ENCODE assay signal across 8 cellular contexts in genomic region chr19:8423821-8424223, GRCh38. TPM values are rescaled to one million over a fixed set of nuclear protein-coding genes. Genes with fewer than 3 reads are reported as not detected.
DNase-seq lines count a peak whose midpoint lies in the region; ATAC-seq and TF ChIP-seq lines count a peak whose summit lies in the region.

No MANE protein-coding gene starts in this region.

- TF ChIP-seq CTCF in IMR-90 (conservative IDR thresholded peaks at IDR 0.05; ENCODE audit: low read depth, low read length) (no peak), right atrium auricular region (IDR thresholded peaks at IDR 0.05) (no peak), gastrocnemius medialis (IDR thresholded peaks at IDR 0.05 in 4 of 5, conservative IDR thresholded peaks at IDR 0.05 in 1 of 5) (no peak)

- WGBS in IMR-90 (ENCODE audit: extremely low coverage in 2 of 2, insufficient read length in 1 of 2), 2 experiments = 0% methylated on average over 3 of the region's 9 CpGs; no CpG with 5 or more reads in 1 of the 2 experiments

- peaks cover 0 to 7% of the 10 kb centered on the region in 2 experiments; a peak in 2 of 4 replicates for H3K79me1 ChIP-seq in IMR-90 (ENCODE audit: low read depth in 1 of 2, low read length in 2 of 2)

- intact Hi-C loops in IMR-90 (cut with micrococcal nuclease) (loop anchor here (2.0 kb wide), 1 partner anchor 21 kb away; the partner anchor contains the start of gene HNRNPM), gastrocnemius medialis (cut with DNase I; ENCODE audit: low total_unique reads) (no loop called here)

- peak overlapping the region in 1 of 2 experiments; percentile 60; a peak in 1 of 4 replicates for H4K8ac ChIP-seq in IMR-90 (ENCODE audit: low read depth in 2 of 2, low read length in 2 of 2)

- H3K4me3 ChIP-seq in IMR-90 (ENCODE audit: insufficient read depth, low read depth, low read length) = no peak overlapping the region
- H3K4me3 ChIP-seq in right atrium auricular region = peak overlapping the region in 1 of 2 donors; percentile 22
- peak overlapping the region in 2 of 4 donors; percentile 3 to 17 for H3K4me3 ChIP-seq in gastrocnemius medialis

- H2AFZ ChIP-seq in IMR-90 (replicated peaks; ENCODE audit: low read length, poor library complexity) = peak overlapping the region; percentile 47

- peak overlapping the region; percentile 20; the same call in 1 of the 2 replicates for H3K4me2 ChIP-seq in IMR-90 (ENCODE audit: low read depth, low read length)

- H2AK5ac ChIP-seq in IMR-90 (ENCODE audit: low read depth, low read length) = peak overlapping the region; percentile 10; the same call in 1 of the 2 replicates

- H3K27me3 ChIP-seq in IMR-90 (ENCODE audit: control insufficient read depth, insufficient read depth, low read length) (no peaks in the 10 kb centered on the region), right atrium auricular region (no peaks in the 10 kb centered on the region), gastrocnemius medialis (no peaks in the 10 kb centered on the region)

- CTCF ChIA-PET in IMR-90 (lab: Yijun Ruan, JAX) = interaction anchor here (0.6 to 1.0 kb wide), 3 partner anchors 11 to 70 kb away, joined by 3 read pairs; partner anchors contain the start of gene MARCHF2

- no peak for TF ChIP-seq RAD21 in IMR-90 (IDR thresholded peaks at IDR 0.05; ENCODE audit: low read length)

- peak overlapping the region; percentile 23; the same call in 1 of the 2 replicates for H3K27ac ChIP-seq in IMR-90 (ENCODE audit: insufficient read depth, low read length)
- H3K27ac ChIP-seq in right atrium auricular region = peak overlapping the region; percentile 81
- peak overlapping the region; percentile 74 to 78 (median 75) for H3K27ac ChIP-seq in gastrocnemius medialis

- in situ Hi-C loops in IMR-90 (cut with MboI; ENCODE audit: low sequenced_read_pairs) (no loop called here), gastrocnemius medialis (cut with MboI; ENCODE audit: low sequenced_read_pairs in 4 of 4) (no loop called here)

- H4K91ac ChIP-seq in IMR-90 (ENCODE audit: insufficient read depth, low read depth, low read length) = no peak overlapping the region

- ATAC-seq in IMR-90 (ENCODE audit: low read depth) (peak; percentile 100), gastrocnemius medialis (peak; percentile 98), GM21576 (IDR thresholded peaks at IDR 0.05; ENCODE audit: unreplicated experiment) (no peak), GM21447 (IDR thresholded peaks at IDR 0.05; ENCODE audit: unreplicated experiment) (no peak)

- H3K18ac ChIP-seq in IMR-90 (ENCODE audit: low read depth, low read length) = no peak overlapping the region

- BruUV-seq in IMR-90 (replicated peaks; lab: Mats Ljungman, UMichigan) = no TSS peak

- H4K5ac ChIP-seq in IMR-90 (ENCODE audit: low read depth, low read length) = 0 out of 2 replicates have a peak overlapping the region, but pooled peaks have one; percentile 6

- no peaks in the 10 kb centered on the region for H4K20me1 ChIP-seq in IMR-90 (ENCODE audit: insufficient read depth, low read length)

- no peak overlapping the region for H3K9ac ChIP-seq in IMR-90 (ENCODE audit: low read depth, low read length)

- 0 out of 2 replicates have a peak overlapping the region, but pooled peaks have one; percentile 21 for H2BK20ac ChIP-seq in IMR-90 (ENCODE audit: low read depth, low read length)

- POLR2A ChIA-PET in IMR-90 (lab: Charles Lee; ENCODE audit: unreplicated experiment) = interaction anchor here (0.6 kb wide), 2 partner anchors 38 to 67 kb away, joined by 7 to 10 read pairs; no protein-coding TSS in a partner anchor

- peak overlapping the region; percentile 62 for H3K4ac ChIP-seq in IMR-90 (ENCODE audit: low read depth, low read length)

- no peaks in the 10 kb centered on the region for H3K9me3 ChIP-seq in IMR-90 (ENCODE audit: control insufficient read depth, insufficient read depth, low read length)
- no peaks in the 10 kb centered on the region for H3K9me3 ChIP-seq in right atrium auricular region
- no peaks in the 10 kb centered on the region for H3K9me3 ChIP-seq in gastrocnemius medialis

- H3K9me1 ChIP-seq in IMR-90 (ENCODE audit: insufficient read depth, low read length) = 0 out of 2 replicates have a peak, but pooled peaks cover 2% of the 10 kb centered on the region

- H3K56ac ChIP-seq in IMR-90 (ENCODE audit: extremely low read depth, insufficient read depth, low read length) = no peak overlapping the region

- H3K4me1 ChIP-seq in IMR-90 (ENCODE audit: control insufficient read depth, insufficient read depth, low read length) = peaks cover 4% of the 10 kb centered on the region
- peaks cover 0 to 22% of the 10 kb centered on the region in 2 donors for H3K4me1 ChIP-seq in right atrium auricular region
- H3K4me1 ChIP-seq in gastrocnemius medialis = peaks cover 15 to 16% of the 10 kb centered on the region in 2 donors

- H2BK15ac ChIP-seq in IMR-90 (ENCODE audit: low read depth, low read length) = no peak overlapping the region

- H3K14ac ChIP-seq in IMR-90 (replicated peaks; ENCODE audit: low read depth, low read length) = 0 out of 2 replicates have a peak overlapping the region, but pooled peaks have one; percentile 55

- DNase-seq in AG08396 (ENCODE audit: low spot score) (peak; percentile 93), IMR-90 (peak; percentile 97), amniotic epithelial cell (ENCODE audit: low read depth) (peak; percentile 98), right atrium auricular region (ENCODE audit: low spot score) (peak; percentile 97), gastrocnemius medialis (peak; percentile 74 to 87), NCI-H1436 treated with DMSO at 0.1 percent for 48 hours (lab: John Stamatoyannopoulos, UW) (no peak)

- H3K23ac ChIP-seq in IMR-90 (ENCODE audit: low read depth, low read length) = no peak overlapping the region

- dilution Hi-C loops in IMR-90 (cut with HindIII; ENCODE audit: low sequenced_read_pairs, unreplicated experiment) = no loop called here

- peak overlapping the region; percentile 55; the same call in 1 of the 2 replicates for H2BK120ac ChIP-seq in IMR-90 (ENCODE audit: low read depth, low read length)

- peak overlapping the region; percentile 4 for H2BK5ac ChIP-seq in IMR-90 (ENCODE audit: low read depth, low read length, poor library complexity, severe bottlenecking)

- TF ChIP-seq POLR2A in IMR-90 (IDR thresholded peaks at IDR 0.05; ENCODE audit: low read depth, low read length) = no peak
- peak in 1 of 2 donors; percentile 30 for TF ChIP-seq POLR2A in gastrocnemius medialis (IDR thresholded peaks at IDR 0.05)

- peak overlapping the region; percentile 8 for H2AK9ac ChIP-seq in IMR-90 (replicated peaks; ENCODE audit: low read depth, low read length, poor library complexity)

- H3K36me3 ChIP-seq in IMR-90 (ENCODE audit: control insufficient read depth, insufficient read depth, low read length) (no peaks in the 10 kb centered on the region), right atrium auricular region (peaks cover 27% of the 10 kb centered on the region), gastrocnemius medialis (peaks cover 3 to 10% of the 10 kb centered on the region in 2 donors)

TF ChIP-seq in IMR-90, 13 proteins besides CTCF, POLR2A, EP300 and RAD21 (continues in another document):
- no peak for TF ChIP-seq SMC3 (IDR thresholded peaks at IDR 0.05; ENCODE audit: low read depth, low read length)
- TF ChIP-seq RFX5 (IDR thresholded peaks at IDR 0.05; ENCODE audit: low read depth, low read length) = no peak
- peak; percentile 91 for TF ChIP-seq RCOR1 (IDR thresholded peaks at IDR 0.05; ENCODE audit: insufficient replicate concordance, low read length)
- TF ChIP-seq CEBPB (IDR thresholded peaks at IDR 0.05; ENCODE audit: low read depth, low read length) = peak; percentile 88
- no peak for TF ChIP-seq MAFK (IDR thresholded peaks at IDR 0.05; ENCODE audit: low read depth, low read length)
- no peak for TF ChIP-seq MXI1 (IDR thresholded peaks at IDR 0.05; ENCODE audit: borderline replicate concordance, low read depth, low read length)
- TF ChIP-seq NFE2L2 (IDR thresholded peaks at IDR 0.05; ENCODE audit: low read depth, low read length) = no peak
- TF ChIP-seq ELK1 (IDR thresholded peaks at IDR 0.05; ENCODE audit: borderline replicate concordance, low read depth, low read length) = no peak
- peak; percentile 29; the same call in 1 of the 2 replicates for TF ChIP-seq MAZ (IDR thresholded peaks at IDR 0.05; ENCODE audit: borderline replicate concordance, low read depth, low read length)

RNA-seq across cellular contexts. Expression of gene MARCHF2, which starts 10.7 kb away (rescaled TPM):
- total RNA-seq in IMR-90 (2012; rRNA removed) (48.6 and 58.8 TPM in 2 replicates), right atrium auricular region (100 to 1,000 TPM; 222 to 270 TPM), gastrocnemius medialis (100 to 1,000 TPM; 173 to 183 (median 176) TPM)
- polyA plus RNA-seq in IMR-90 (2012; rRNA removed) = 33.8 and 39.1 TPM in 2 replicates
- polyA plus RNA-seq in IMR-90 (2012; cell fraction: cytosol; rRNA removed) = 13.0 and 59.2 TPM in 2 replicates
- 29.7 and 55.1 TPM in 2 replicates for polyA plus RNA-seq in IMR-90 (2012; cell fraction: nucleus; rRNA removed; ENCODE audit: low replicate concordance)

RNA-seq across cellular contexts. Expression of gene HNRNPM, which starts 21.0 kb away (rescaled TPM):
- 75.6 and 90.5 TPM in 2 replicates for total RNA-seq in IMR-90 (2012; rRNA removed)
- polyA plus RNA-seq in IMR-90 (2012; rRNA removed) = 197 and 249 TPM in 2 replicates
- polyA plus RNA-seq in IMR-90 (2012; cell fraction: cytosol; rRNA removed) = 223 and 344 TPM in 2 replicates
- polyA plus RNA-seq in IMR-90 (2012; cell fraction: nucleus; rRNA removed; ENCODE audit: low replicate concordance) = 124 and 380 TPM in 2 replicates
- total RNA-seq in right atrium auricular region = 10 to 100 TPM; 51.0 to 76.5 TPM
- 10 to 100 TPM; 42.5 to 74.6 (median 57.8) TPM for total RNA-seq in gastrocnemius medialis

RNA-seq across cellular contexts. Expression of gene RAB11B, which starts 33.7 kb away (rescaled TPM):
- total RNA-seq in IMR-90 (2012; rRNA removed) = 8.2 and 12.2 TPM in 2 replicates
- 117 and 120 TPM in 2 replicates for polyA plus RNA-seq in IMR-90 (2012; rRNA removed)
- polyA plus RNA-seq in IMR-90 (2012; cell fraction: cytosol; rRNA removed) = 49.1 and 143 TPM in 2 replicates
- 189 and 288 TPM in 2 replicates for polyA plus RNA-seq in IMR-90 (2012; cell fraction: nucleus; rRNA removed; ENCODE audit: low replicate concordance)
- total RNA-seq in right atrium auricular region = 10 to 100 TPM; 51.0 to 66.0 TPM
- total RNA-seq in gastrocnemius medialis = 10 to 100 TPM; 13.4 to 42.9 (median 31.0) TPM

RNA-seq across cellular contexts. Expression of gene ANGPTL4, which starts 59.9 kb away (rescaled TPM):
- total RNA-seq in IMR-90 (2012; rRNA removed) (1.4 and 1.9 TPM in 2 replicates), right atrium auricular region (10 to 100 TPM; 32.6 to 69.1 TPM), gastrocnemius medialis (10 to 100 TPM; 19.7 to 91.8 (median 41.9) TPM)
- 19.1 and 21.5 TPM in 2 replicates for polyA plus RNA-seq in IMR-90 (2012; rRNA removed)
- polyA plus RNA-seq in IMR-90 (2012; cell fraction: cytosol; rRNA removed) = 14.3 and 20.8 TPM in 2 replicates
- polyA plus RNA-seq in IMR-90 (2012; cell fraction: nucleus; rRNA removed; ENCODE audit: low replicate concordance) = 31.8 and 52.0 TPM in 2 replicates

Comparison
In these comparisons a context has a peak if more than half of its experiments do, and no peak if none do; other contexts are left out.
1. ATAC-seq: peak in IMR-90 (single experiment) and gastrocnemius medialis (2 of 2); none in GM21576 (single experiment) and GM21447 (single experiment).
2. H3K27ac ChIP-seq: peak in every context shown above with its lines; median percentile 81 in right atrium auricular region; 75 in gastrocnemius medialis; 23 in IMR-90.